Comparison of ENCODE assay signal across 15 cellular contexts in the genomic region with DNA sequence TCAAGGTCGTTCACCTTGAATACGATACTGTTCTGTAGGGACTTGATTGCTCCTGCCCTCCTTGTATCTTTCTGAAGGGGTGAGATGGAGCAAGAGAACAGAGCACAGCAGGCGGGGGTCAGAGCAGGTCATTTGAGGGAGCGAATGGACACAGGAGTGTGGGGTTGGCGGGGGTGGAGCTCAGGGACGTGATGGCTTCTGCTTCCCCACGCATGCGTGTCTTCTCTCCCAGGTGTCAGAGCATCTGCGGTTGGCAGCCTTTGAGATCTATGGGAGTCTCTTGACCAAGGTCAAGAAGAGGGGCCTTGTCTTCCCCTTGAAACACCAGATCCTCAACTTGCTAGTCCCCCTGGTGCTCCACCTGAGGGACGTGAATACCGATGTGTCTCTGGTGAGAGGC.
DNase-seq lines count a peak whose midpoint lies in the region; ATAC-seq, FAIRE-seq and TF ChIP-seq lines count a peak whose summit lies in the region.
"Had no signal": no experiment of that assay in that cellular context is flagged by ENCODE, and none has a peak within 500 bp of the region (broad histone marks: within the 10 kb centered on the region; RNA-seq: fewer than 3 reads in every experiment).

No MANE protein-coding gene starts in this region.

- peak; percentile 37 for DNase-seq in activated CD8-positive, alpha-beta memory T cell treated with anti-CD3 and anti-CD28 coated beads, Interleukin-2, amount 50 U/mL, for 48 hours
- DNase-seq in activated CD8-positive, alpha-beta memory T cell treated with anti-CD3 and anti-CD28 coated beads for 24 hours: no peak
- DNase-seq in D721Med (ENCODE audit: insufficient read length, low spot score): peak; percentile 2
- peak; percentile 11 for DNase-seq in coronary artery (ENCODE audit: low spot score)
- peak; percentile 26 for DNase-seq in upper lobe of right lung
- DNase-seq in SW 1271 (lab: John Stamatoyannopoulos, UW): no peak
- DNase-seq in sigmoid colon: no peak
- DNase-seq: CD4-positive, alpha-beta T cell; COR-L47; DMS53; GF-D8 had no signal

- no peak for FAIRE-seq in D721Med (lab: Jason Lieb, UNC)
- FAIRE-seq: GM18507 had no signal

- H3K9me3 ChIP-seq in upper lobe of right lung: no peaks in the 10 kb centered on the region
- no peaks in the 10 kb centered on the region for H3K9me3 ChIP-seq in sigmoid colon
- H3K9me3 ChIP-seq: BLaER1 treated with 17β-estradiol and CSF1 and Interleukin-3, amounts not matched to agents 10 nM and 100 nM had no signal

- no peak for ATAC-seq in upper lobe of right lung

- intact Hi-C loops in upper lobe of right lung (cut with DNase I) (no loop called here), sigmoid colon (cut with DNase I) (no loop called here)

- no peaks in the 10 kb centered on the region for H3K36me3 ChIP-seq in upper lobe of right lung
- H3K36me3 ChIP-seq in sigmoid colon: no peaks in the 10 kb centered on the region
- H3K36me3 ChIP-seq: BLaER1 treated with 17β-estradiol and CSF1 and Interleukin-3, amounts not matched to agents 10 nM and 100 nM had no signal

- no peak for TF ChIP-seq POLR2A in sigmoid colon (IDR thresholded peaks at IDR 0.05)

- H3K27me3 ChIP-seq in upper lobe of right lung (no peaks in the 10 kb centered on the region), sigmoid colon (no peaks in the 10 kb centered on the region)
- H3K27me3 ChIP-seq: BLaER1 treated with 17β-estradiol and CSF1 and Interleukin-3, amounts not matched to agents 10 nM and 100 nM had no signal

- TF ChIP-seq EP300 in sigmoid colon (IDR thresholded peaks at IDR 0.05): no peak

- TF ChIP-seq CTCF in D721Med (IDR thresholded peaks at IDR 0.05; ENCODE audit: insufficient read depth, missing control alignments) (no peak), coronary artery (IDR thresholded peaks at IDR 0.05) (no peak), upper lobe of right lung (IDR thresholded peaks at IDR 0.05) (no peak), sigmoid colon (IDR thresholded peaks at IDR 0.05) (no peak)

- no peaks in the 10 kb centered on the region for H3K4me1 ChIP-seq in upper lobe of right lung
- H3K4me1 ChIP-seq in sigmoid colon: no peaks in the 10 kb centered on the region

- H3K4me3 ChIP-seq in coronary artery (no peak overlapping the region), upper lobe of right lung (no peak overlapping the region), sigmoid colon (no peak overlapping the region)
- H3K4me3 ChIP-seq: BLaER1 treated with 17β-estradiol and CSF1 and Interleukin-3, amounts not matched to agents 10 nM and 100 nM had no signal

- 95 to 97% methylated on average over 11 of the region's 11 CpGs for WGBS in sigmoid colon, 2 donors

- H3K27ac ChIP-seq in coronary artery: no peak overlapping the region
- no peak overlapping the region for H3K27ac ChIP-seq in upper lobe of right lung
- H3K27ac ChIP-seq in sigmoid colon: no peak overlapping the region
- H3K27ac ChIP-seq: 22Rv1; BLaER1 treated with 17β-estradiol and CSF1 and Interleukin-3, amounts not matched to agents 10 nM and 100 nM; HL-60 had no signal

Comparison
In these comparisons a context has a peak if more than half of its experiments do, and no peak if none do; other contexts are left out.
1. DNase-seq: peak in activated CD8-positive, alpha-beta memory T cell treated with anti-CD3 and anti-CD28 coated beads, Interleukin-2, amount 50 U/mL, for 48 hours (single experiment), D721Med (single experiment), coronary artery (single experiment) and upper lobe of right lung (single experiment); none in activated CD8-positive, alpha-beta memory T cell treated with anti-CD3 and anti-CD28 coated beads for 24 hours (single experiment), SW 1271 (0 of 2) and sigmoid colon (single experiment).